ENCODE assay signal across 1 cellular context in the genomic region with DNA sequence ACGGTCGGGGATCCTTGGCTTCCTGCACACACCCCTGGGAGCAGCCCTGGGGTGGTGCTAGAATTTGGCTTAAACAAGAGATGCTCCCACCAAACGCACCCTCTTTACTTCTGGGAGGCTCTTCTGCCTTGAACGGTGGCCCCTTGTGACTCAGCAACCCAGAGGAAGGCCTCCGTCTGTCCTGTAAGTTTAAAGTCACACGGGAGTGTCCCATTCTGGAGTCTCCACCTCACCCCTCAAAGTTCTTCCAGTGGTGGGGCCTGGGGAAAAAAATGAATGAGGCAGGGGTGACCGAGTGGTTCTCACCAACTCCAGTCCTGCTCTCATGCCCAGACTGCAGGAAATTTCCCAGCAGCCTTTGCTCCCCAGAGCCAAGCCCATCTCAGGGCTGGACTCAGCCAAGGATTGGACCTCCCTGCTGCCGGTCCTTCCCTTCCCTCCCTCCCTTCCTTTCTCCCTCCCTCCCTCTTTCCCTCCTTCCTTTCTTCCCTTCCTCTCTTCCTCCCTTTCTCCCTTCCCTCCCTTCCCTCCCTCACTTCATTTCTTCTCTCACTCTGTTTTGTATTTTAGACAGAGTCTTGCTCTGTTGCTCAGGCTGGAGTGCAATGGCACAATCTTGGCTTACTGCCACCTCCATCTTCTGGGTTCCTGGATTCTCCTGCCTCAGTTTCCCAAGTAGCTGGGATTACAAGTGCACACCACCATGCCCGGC.
TF ChIP-seq lines count a peak whose summit lies in the region.

No MANE protein-coding gene starts in this region.

TF ChIP-seq in IMR-90, 13 proteins besides CTCF, POLR2A, EP300 and RAD21:
- TF ChIP-seq FOS (IDR thresholded peaks at IDR 0.05; ENCODE audit: low read depth, low read length), result no peak
- TF ChIP-seq BHLHE40 (IDR thresholded peaks at IDR 0.05; ENCODE audit: low read depth, low read length), result no peak
- TF ChIP-seq CHD1 (IDR thresholded peaks at IDR 0.05; ENCODE audit: low read depth, low read length), result no peak
- no peak for TF ChIP-seq NFE2L2 (IDR thresholded peaks at IDR 0.05; ENCODE audit: low read depth, low read length)
- no peak for TF ChIP-seq CEBPB (IDR thresholded peaks at IDR 0.05; ENCODE audit: low read depth, low read length)
- TF ChIP-seq MAFK (IDR thresholded peaks at IDR 0.05; ENCODE audit: low read depth, low read length), result no peak
- TF ChIP-seq RFX5 (IDR thresholded peaks at IDR 0.05; ENCODE audit: low read depth, low read length), result no peak
